9 cellular contexts compared by ENCODE assay signal in genomic region chr11:130166457-130166784, GRCh38. TPM values are rescaled to one million over a fixed set of nuclear protein-coding genes. Genes with fewer than 3 reads are reported as not detected.
DNase-seq lines count a peak whose midpoint lies in the region; ATAC-seq and TF ChIP-seq lines count a peak whose summit lies in the region.
"Had no signal": no experiment of that assay in that cellular context is flagged by ENCODE, and none has a peak within 500 bp of the region (broad histone marks: within the 10 kb centered on the region; RNA-seq: fewer than 3 reads in every experiment).

No MANE protein-coding gene starts in this region.

- H3K4me1 Mint-ChIP-seq in activated CD8-positive, alpha-beta memory T cell treated with anti-CD3 and anti-CD28 coated beads, Interleukin-2, amount 10 ng/mL, durations not matched to agents 7 days and 5 days: no peaks in the 10 kb centered on the region

- no peak overlapping the region for H3K27ac Mint-ChIP-seq in activated CD8-positive, alpha-beta memory T cell treated with anti-CD3 and anti-CD28 coated beads, Interleukin-2, amount 10 ng/mL, durations not matched to agents 7 days and 5 days

- ATAC-seq in right cardiac atrium: peak; percentile 46 to 76
- ATAC-seq in activated CD8-positive, alpha-beta memory T cell treated with anti-CD3 and anti-CD28 coated beads, Interleukin-2, amount 10 ng/mL, durations not matched to agents 7 days and 5 days: no peak

- CTCF ChIA-PET in AG04450 (lab: Charles Lee): no interaction called here
- CTCF ChIA-PET in RWPE1 (lab: Yijun Ruan, JAX): no interaction called here
- CTCF ChIA-PET in activated CD8-positive, alpha-beta memory T cell treated with anti-CD3 and anti-CD28 coated beads, Interleukin-2, amount 10 ng/mL, durations not matched to agents 7 days and 5 days (lab: Charles Lee): no interaction called here

- peaks cover 3% of the 10 kb centered on the region for H3K9me3 ChIP-seq in AG04450 (ENCODE audit: control insufficient read depth, insufficient read depth, low read length)
- no peaks in the 10 kb centered on the region for H3K9me3 ChIP-seq in right cardiac atrium (ENCODE audit: control insufficient read depth, low read length)

- H3K4me3 Mint-ChIP-seq in activated CD8-positive, alpha-beta memory T cell treated with anti-CD3 and anti-CD28 coated beads, Interleukin-2, amount 10 ng/mL, durations not matched to agents 7 days and 5 days: no peak overlapping the region
- H3K4me3 Mint-ChIP-seq: brain had no signal

- TF ChIP-seq CTCF in AG04450 (IDR thresholded peaks at IDR 0.05; ENCODE audit: low read depth, low read length) (no peak), RWPE1 (conservative IDR thresholded peaks at IDR 0.05; ENCODE audit: low read depth) (no peak), GM10266 (IDR thresholded peaks at IDR 0.05; ENCODE audit: control insufficient read depth, insufficient read depth, low read depth, missing control alignments) (no peak)

- 55% methylated on average over 4 of the region's 4 CpGs for WGBS in right cardiac atrium

- peak overlapping the region; percentile 24 for H3K27ac ChIP-seq in AG04450 (ENCODE audit: low read depth, low read length)
- peak overlapping the region; percentile 63 for H3K27ac ChIP-seq in RWPE1
- no peak overlapping the region for H3K27ac ChIP-seq in right cardiac atrium (ENCODE audit: low read length)

- POLR2A ChIA-PET in AG04450 (lab: Yijun Ruan, JAX): interaction anchor here (0.6 kb wide), 1 partner anchor 34 kb away, joined by 3 read pairs; no protein-coding TSS in a partner anchor
- POLR2A ChIA-PET in RWPE1 (lab: Yijun Ruan, JAX; ENCODE audit: low non-redundant PET): no interaction called here

- H3K27me3 Mint-ChIP-seq in activated CD8-positive, alpha-beta memory T cell treated with anti-CD3 and anti-CD28 coated beads, Interleukin-2, amount 10 ng/mL, durations not matched to agents 7 days and 5 days: peaks cover 56% of the 10 kb centered on the region

- intact Hi-C loops in right cardiac atrium (cut with DNase I): no loop called here

- H3K36me3 Mint-ChIP-seq in activated CD8-positive, alpha-beta memory T cell treated with anti-CD3 and anti-CD28 coated beads, Interleukin-2, amount 10 ng/mL, durations not matched to agents 7 days and 5 days: no peaks in the 10 kb centered on the region
- H3K36me3 Mint-ChIP-seq: brain had no signal

- H3K27me3 ChIP-seq in AG04450 (ENCODE audit: control insufficient read depth, insufficient read depth, low read length) (peaks cover 16% of the 10 kb centered on the region), right cardiac atrium (ENCODE audit: control insufficient read depth, insufficient read depth) (no peaks in the 10 kb centered on the region)

- no peak overlapping the region for H3K4me3 ChIP-seq in AG04450 (ENCODE audit: low read depth, low read length)
- H3K4me3 ChIP-seq in right cardiac atrium (ENCODE audit: low read length): no peak overlapping the region

- DNase-seq in AG04450 (ENCODE audit: low read depth, low spot score) (peak; percentile 86), H4 (ENCODE audit: low spot score) (peak; percentile 88), RWPE1 (ENCODE audit: low spot score) (peak; percentile 95), right cardiac atrium (no peak), NCI-H510A treated with DMSO at 0.1 percent for 48 hours (lab: John Stamatoyannopoulos, UW) (no peak), NCI-H146 (lab: John Stamatoyannopoulos, UW) (no peak), GM10266 (ENCODE audit: extremely low spot score) (no peak)
- no peak for DNase-seq in activated CD8-positive, alpha-beta memory T cell treated with anti-CD3 and anti-CD28 coated beads, Interleukin-2, amount 10 ng/mL, durations not matched to agents 7 days and 5 days

- H3K4me1 ChIP-seq in right cardiac atrium (ENCODE audit: control insufficient read depth, insufficient read depth, low read length): no peaks in the 10 kb centered on the region

- H3K9me3 Mint-ChIP-seq in activated CD8-positive, alpha-beta memory T cell treated with anti-CD3 and anti-CD28 coated beads, Interleukin-2, amount 10 ng/mL, durations not matched to agents 7 days and 5 days (ENCODE audit: low read depth): no peaks in the 10 kb centered on the region

RNA-seq across cellular contexts. Expression of gene ST14, which starts 6.8 kb away (rescaled TPM):
- polyA plus RNA-seq in AG04450 (2011; rRNA removed): 0.10 TPM in 1 of 2 replicates, not detected in the other
- not detected in 2 replicates for polyA minus RNA-seq in AG04450 (2011; rRNA and poly(A)+ RNA removed)
- 0.02 and 0.10 TPM in 2 replicates for total RNA-seq in H4 (2014; rRNA removed; shearing (Covaris generic))
- 1 to 10 TPM; 1.0 to 2.8 (median 1.4) TPM for total RNA-seq in right cardiac atrium
- polyA plus RNA-seq in right cardiac atrium: 0.61 TPM
- total RNA-seq in activated CD8-positive, alpha-beta memory T cell treated with anti-CD3 and anti-CD28 coated beads, Interleukin-2, amount 10 ng/mL, durations not matched to agents 7 days and 5 days: not detected

Comparison
In these comparisons a context has a peak if more than half of its experiments do, and no peak if none do; other contexts are left out.
1. DNase-seq: peak in AG04450 (single experiment), H4 (single experiment) and RWPE1 (single experiment); none in right cardiac atrium (0 of 3), activated CD8-positive, alpha-beta memory T cell treated with anti-CD3 and anti-CD28 coated beads, Interleukin-2, amount 10 ng/mL, durations not matched to agents 7 days and 5 days (single experiment), NCI-H510A treated with DMSO at 0.1 percent for 48 hours (single experiment), NCI-H146 (single experiment) and GM10266 (single experiment).